In genomic region chr18:74476154-74476553, GRCh38 we compare ENCODE assay signal across 10 cellular contexts. TPM values are rescaled to one million over a fixed set of nuclear protein-coding genes. Genes with fewer than 3 reads are reported as not detected.
A peak's percentile ranks its signal among the peaks of the same experiment; 100 is the strongest.
DNase-seq lines count a peak whose midpoint lies in the region; ATAC-seq, FAIRE-seq and TF ChIP-seq lines count a peak whose summit lies in the region.
"Had no signal": no experiment of that assay in that cellular context is flagged by ENCODE, and none has a peak within 500 bp of the region (broad histone marks: within the 10 kb centered on the region; RNA-seq: fewer than 3 reads in every experiment).

No MANE protein-coding gene starts in this region.

- H4K20me1 ChIP-seq in keratinocyte (ENCODE audit: control insufficient read depth, extremely low read depth, insufficient read depth, low read length) = no peaks in the 10 kb centered on the region

- dilution Hi-C loops in keratinocyte (cut with MboI; ENCODE audit: extremely low pct_ligation_motif_present, low sequenced_read_pairs) = no loop called here

- H3K79me2 ChIP-seq in keratinocyte (ENCODE audit: control insufficient read depth, insufficient read depth, low read length) = no peaks in the 10 kb centered on the region

- CTCF ChIA-PET in AG04450 (lab: Charles Lee) = interaction anchor here (0.6 to 1.7 kb wide), 6 partner anchors 9 to 1605 kb away, joined by 3 to 7 read pairs (median 4); no protein-coding TSS in a partner anchor
- CTCF ChIA-PET in HEK293T (lab: Yijun Ruan, JAX) = interaction anchor here (0.6 to 0.7 kb wide), 2 partner anchors 155 to 324 kb away, joined by 3 read pairs; no protein-coding TSS in a partner anchor

- POLR2A ChIA-PET in AG04450 (lab: Yijun Ruan, JAX) (no interaction called here), HEK293T (lab: Yijun Ruan, JAX) (no interaction called here)

- no peak for FAIRE-seq in keratinocyte (lab: Jason Lieb, UNC)
- FAIRE-seq: GM12892 had no signal

- no peak overlapping the region for H3K4me2 ChIP-seq in keratinocyte (ENCODE audit: control insufficient read depth, extremely low read depth, insufficient read depth, low read depth, low read length)

- DNase-seq in AG04450 (ENCODE audit: low read depth, low spot score) (no peak), HEK293T (ENCODE audit: extremely low spot score) (peak; percentile 65), anterior cingulate cortex (lab: John Stamatoyannopoulos, UW) (peak in 41 of 58 donors; percentile 7 to 73 (median 40)), keratinocyte (ENCODE audit: low read depth, low spot score) (no peak), body of pancreas (no peak)
- no peak for DNase-seq in stimulated activated CD4-positive, alpha-beta T cell treated with anti-CD3 and anti-CD28 coated beads, Interleukin-4, amount 100 ng/mL, for 24 hours
- DNase-seq: cerebellar nuclear complex had no signal

- H3K27ac ChIP-seq in AG04450 (ENCODE audit: low read depth, low read length) (no peak overlapping the region), keratinocyte (ENCODE audit: control insufficient read depth, insufficient read depth, low read length) (no peak overlapping the region), body of pancreas (no peak overlapping the region)

- 46 to 53% methylated on average over 6 of the region's 6 CpGs for WGBS in body of pancreas, 2 donors

- no peak overlapping the region for H3K9ac ChIP-seq in keratinocyte (ENCODE audit: control insufficient read depth, extremely low read depth, insufficient read depth, low read length)

- H3K36me3 ChIP-seq in keratinocyte (ENCODE audit: control insufficient read depth in 2 of 2, extremely low read depth in 1 of 2, insufficient read depth in 2 of 2, low read length in 2 of 2) (no peaks in the 10 kb centered on the region), body of pancreas (replicated peaks in 1 of 2; ENCODE audit: insufficient read depth in 1 of 2, low read depth in 2 of 2) (no peaks in the 10 kb centered on the region)

- TF ChIP-seq CTCF in AG04450 (IDR thresholded peaks at IDR 0.05; ENCODE audit: low read depth, low read length) (peak; percentile 80), keratinocyte (optimal IDR thresholded peaks at IDR 0.05 in 1 of 3, IDR thresholded peaks at IDR 0.05 in 1 of 3, conservative IDR thresholded peaks at IDR 0.05 in 1 of 3; ENCODE audit: extremely low read depth in 1 of 3, insufficient read depth in 2 of 3, low read length in 3 of 3) (peak; percentile 1 to 38 (median 14)), body of pancreas (IDR thresholded peaks at IDR 0.05) (peak in 3 of 7 experiments; percentile 17 to 27 (median 20))

- peaks cover 5% of the 10 kb centered on the region for H3K27me3 ChIP-seq in AG04450 (ENCODE audit: control insufficient read depth, insufficient read depth, low read length)
- no peaks in the 10 kb centered on the region for H3K27me3 ChIP-seq in keratinocyte (ENCODE audit: control insufficient read depth, extremely low read depth, insufficient read depth, low read length)
- H3K27me3 ChIP-seq in body of pancreas = no peaks in the 10 kb centered on the region

- no peak for TF ChIP-seq POLR2A in body of pancreas (IDR thresholded peaks at IDR 0.05)

- no peak overlapping the region for H3K4me3 ChIP-seq in AG04450 (ENCODE audit: low read depth, low read length)
- no peak overlapping the region for H3K4me3 ChIP-seq in keratinocyte (ENCODE audit: control insufficient read depth in 2 of 3, extremely low read depth in 1 of 3, insufficient read depth in 2 of 3, low read depth in 1 of 3, low read length in 3 of 3)
- H3K4me3 ChIP-seq in body of pancreas = no peak overlapping the region

- H2AFZ ChIP-seq in keratinocyte (ENCODE audit: control insufficient read depth, low read length) = no peak overlapping the region

- H3K9me3 ChIP-seq in AG04450 (ENCODE audit: control insufficient read depth, insufficient read depth, low read length) = no peaks in the 10 kb centered on the region
- no peaks in the 10 kb centered on the region for H3K9me3 ChIP-seq in keratinocyte (ENCODE audit: control insufficient read depth, low read depth, low read length)
- H3K9me3 ChIP-seq in body of pancreas = peaks cover 0 to 4% (median 0%) of the 10 kb centered on the region in 3 donors

- intact Hi-C loops in body of pancreas (cut with DNase I) = no loop called here

- ATAC-seq in body of pancreas (no peak), HG03432 (IDR thresholded peaks at IDR 0.05; ENCODE audit: unreplicated experiment) (no peak), HG03469 (IDR thresholded peaks at IDR 0.05; ENCODE audit: unreplicated experiment) (no peak)

- H3K4me1 ChIP-seq in keratinocyte (ENCODE audit: control insufficient read depth, extremely low read depth, insufficient read depth, low read length) (no peaks in the 10 kb centered on the region), body of pancreas (peaks cover 14% of the 10 kb centered on the region)

- no peaks in the 10 kb centered on the region for H3K9me1 ChIP-seq in keratinocyte (ENCODE audit: control insufficient read depth, extremely low read depth, insufficient read depth, low read length)

TF ChIP-seq in HEK293T, 16 proteins besides CTCF, POLR2A, EP300 and RAD21:
- no peak for TF ChIP-seq SP1 (IDR thresholded peaks at IDR 0.05)
- no peak for TF ChIP-seq NFRKB (IDR thresholded peaks at IDR 0.05)
- TF ChIP-seq L3MBTL2 (conservative IDR thresholded peaks at IDR 0.05) = no peak
- TF ChIP-seq TARDBP (IDR thresholded peaks at IDR 0.05) = no peak
- no peak for TF ChIP-seq HDGF (IDR thresholded peaks at IDR 0.05; ENCODE audit: borderline replicate concordance)
- no peak for TF ChIP-seq ZNF384 (IDR thresholded peaks at IDR 0.05)
- TF ChIP-seq CTBP1 (IDR thresholded peaks at IDR 0.05; ENCODE audit: borderline replicate concordance) = no peak
- no peak for TF ChIP-seq LEF1 (IDR thresholded peaks at IDR 0.05; ENCODE audit: borderline replicate concordance)
- no peak for TF ChIP-seq FOXM1 (IDR thresholded peaks at IDR 0.05; ENCODE audit: borderline replicate concordance)
- no peak for TF ChIP-seq PKNOX1 (IDR thresholded peaks at IDR 0.05)
- TF ChIP-seq FOXA1 (IDR thresholded peaks at IDR 0.05) = no peak
- TF ChIP-seq ELF4 (IDR thresholded peaks at IDR 0.05) = no peak
- TF ChIP-seq ARNT (IDR thresholded peaks at IDR 0.05) = no peak
- no peak for TF ChIP-seq FOXK2 (IDR thresholded peaks at IDR 0.05)
- TF ChIP-seq BHLHE40 (IDR thresholded peaks at IDR 0.05; ENCODE audit: borderline replicate concordance) = no peak
- TF ChIP-seq SUZ12 (IDR thresholded peaks at IDR 0.05) = no peak

RNA-seq across cellular contexts. Expression of gene DIPK1C, which starts 19.0 kb away (rescaled TPM):
- polyA plus RNA-seq in AG04450 (2011; rRNA removed) (not detected in 2 replicates), keratinocyte (not detected in 3 replicates)
- not detected in 2 replicates for polyA minus RNA-seq in AG04450 (2011; rRNA and poly(A)+ RNA removed)
- not detected for polyA plus RNA-seq in keratinocyte (2011; ENCODE audit: low read depth)
- polyA plus RNA-seq in keratinocyte (2011; cell fraction: cytosol; rRNA removed) = not detected in 2 replicates
- not detected in 2 replicates for polyA plus RNA-seq in keratinocyte (2011; cell fraction: nucleus; rRNA removed)
- not detected in 2 replicates for polyA plus RNA-seq in keratinocyte (2012; ENCODE audit: low replicate concordance)
- polyA minus RNA-seq in keratinocyte = not detected in 3 replicates
- polyA minus RNA-seq in keratinocyte (2011; cell fraction: cytosol; rRNA and poly(A)+ RNA removed) = not detected
- polyA minus RNA-seq in keratinocyte (2011; cell fraction: nucleus; rRNA and poly(A)+ RNA removed) = not detected in 2 replicates
- not detected for total RNA-seq in body of pancreas

RNA-seq across cellular contexts. Expression of gene CNDP2, which starts 20.0 kb away (rescaled TPM):
- polyA plus RNA-seq in AG04450 (2011; rRNA removed) (74.1 and 74.2 TPM in 2 replicates), keratinocyte (126 to 156 TPM (median 134 TPM) in 3 replicates)
- polyA minus RNA-seq in AG04450 (2011; rRNA and poly(A)+ RNA removed) = 68.2 and 85.2 TPM in 2 replicates
- 110 TPM for polyA plus RNA-seq in keratinocyte (2011; ENCODE audit: low read depth)
- polyA plus RNA-seq in keratinocyte (2011; cell fraction: cytosol; rRNA removed) = 121 and 149 TPM in 2 replicates
- 213 and 222 TPM in 2 replicates for polyA plus RNA-seq in keratinocyte (2011; cell fraction: nucleus; rRNA removed)
- polyA plus RNA-seq in keratinocyte (2012; ENCODE audit: low replicate concordance) = 122 and 150 TPM in 2 replicates
- 103 to 182 TPM (median 124 TPM) in 3 replicates for polyA minus RNA-seq in keratinocyte
- polyA minus RNA-seq in keratinocyte (2011; cell fraction: cytosol; rRNA and poly(A)+ RNA removed) = 152 TPM
- polyA minus RNA-seq in keratinocyte (2011; cell fraction: nucleus; rRNA and poly(A)+ RNA removed) = 78.6 and 121 TPM in 2 replicates
- 100 to 1,000 TPM in 1 of 2 donors, 10 to 100 TPM in 1; 83.0 to 145 TPM for total RNA-seq in body of pancreas

RNA-seq across cellular contexts. Expression of gene CNDP1, which starts 58.1 kb away (rescaled TPM):
- polyA plus RNA-seq in AG04450 (2011; rRNA removed) (not detected in 2 replicates), keratinocyte (not detected in 3 replicates)
- polyA minus RNA-seq in AG04450 (2011; rRNA and poly(A)+ RNA removed) = not detected in 2 replicates
- not detected for polyA plus RNA-seq in keratinocyte (2011; ENCODE audit: low read depth)
- not detected in 2 replicates for polyA plus RNA-seq in keratinocyte (2011; cell fraction: cytosol; rRNA removed)
- not detected in 2 replicates for polyA plus RNA-seq in keratinocyte (2011; cell fraction: nucleus; rRNA removed)
- 0.27 TPM in 1 of 2 replicates, not detected in the other for polyA plus RNA-seq in keratinocyte (2012; ENCODE audit: low replicate concordance)
- not detected in 3 replicates for polyA minus RNA-seq in keratinocyte
- not detected for polyA minus RNA-seq in keratinocyte (2011; cell fraction: cytosol; rRNA and poly(A)+ RNA removed)
- not detected in 2 replicates for polyA minus RNA-seq in keratinocyte (2011; cell fraction: nucleus; rRNA and poly(A)+ RNA removed)
- total RNA-seq in body of pancreas = under 1 TPM in 1 of 2 donors, not detected in 1; under 0.01 TPM

Comparison
In these comparisons a context has a peak if more than half of its experiments do, and no peak if none do; other contexts are left out.
1. DNase-seq: peak in HEK293T (single experiment) and anterior cingulate cortex (41 of 58); none in AG04450 (single experiment), keratinocyte (single experiment), body of pancreas (0 of 4) and stimulated activated CD4-positive, alpha-beta T cell treated with anti-CD3 and anti-CD28 coated beads, Interleukin-4, amount 100 ng/mL, for 24 hours (single experiment).